In the genomic region with DNA sequence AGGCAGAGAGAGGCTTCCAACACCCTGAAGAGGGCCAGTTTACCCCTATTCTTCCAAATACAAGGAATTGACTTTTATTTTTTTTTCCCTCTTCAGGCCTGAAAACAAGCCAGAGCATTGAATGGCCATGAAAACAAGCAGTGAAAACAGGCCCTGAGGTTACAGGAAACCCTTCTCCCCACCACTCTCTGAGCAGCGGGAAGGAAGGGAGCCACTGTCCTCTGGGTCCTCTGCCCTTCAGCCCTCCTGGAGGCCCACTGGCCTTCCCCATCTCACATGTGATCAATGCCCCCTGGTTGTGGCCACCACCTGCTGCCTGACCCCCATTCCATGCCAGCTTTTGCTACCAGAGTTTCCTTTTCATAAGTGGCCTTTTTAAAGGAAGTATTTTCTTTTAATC, we compare ENCODE assay signal across 30 cellular contexts. TPM values are rescaled to one million over a fixed set of nuclear protein-coding genes. Genes with fewer than 3 reads are reported as not detected.
DNase-seq lines count a peak whose midpoint lies in the region; ATAC-seq and TF ChIP-seq lines count a peak whose summit lies in the region.
"Had no signal": no experiment of that assay in that cellular context is flagged by ENCODE, and none has a peak within 500 bp of the region (broad histone marks: within the 10 kb centered on the region; RNA-seq: fewer than 3 reads in every experiment).

No MANE protein-coding gene starts in this region.

- peak overlapping the region; percentile 68 for H3K27ac ChIP-seq in A673 (ENCODE audit: low read depth, low read length, poor library complexity, severe bottlenecking)
- no peak overlapping the region for H3K27ac ChIP-seq in OCI-LY7 (ENCODE audit: low read depth, low read length, poor library complexity, severe bottlenecking)
- H3K27ac ChIP-seq in esophagus muscularis mucosa (replicated peaks in 1 of 4), result no peak overlapping the region
- H3K27ac ChIP-seq: body of pancreas, foreskin keratinocyte, testis had no signal

- 71% methylated on average over 1 of the region's 1 CpG for WGBS in esophagus muscularis mucosa

- no peaks in the 10 kb centered on the region for H3K9me2 ChIP-seq in OCI-LY7 (ENCODE audit: insufficient read depth, low read length)

- H3K9me3 ChIP-seq in A673 (ENCODE audit: low read depth, low read length, poor library complexity, severe bottlenecking) (no peaks in the 10 kb centered on the region), OCI-LY7 (ENCODE audit: low read length) (no peaks in the 10 kb centered on the region), esophagus muscularis mucosa (no peaks in the 10 kb centered on the region)
- H3K9me3 ChIP-seq: body of pancreas, mucosa of descending colon, testis had no signal

- H2AFZ ChIP-seq in OCI-LY7 (ENCODE audit: low read length), result peak overlapping the region; percentile 42

- POLR2A ChIA-PET in A673 (lab: Charles Lee; ENCODE audit: low non-redundant PET), result interaction anchor here (0.6 kb wide), 1 partner anchor 229 kb away, joined by 3 read pairs; no protein-coding TSS in a partner anchor
- POLR2A ChIA-PET in OCI-LY7 (lab: Charles Lee), result no interaction called here

- intact Hi-C loops in A673 (cut with micrococcal nuclease; ENCODE audit: unreplicated experiment) (loop anchor here (5.0 to 10.0 kb wide), 2 partner anchors 95 to 147 kb away; no protein-coding TSS in a partner anchor), OCI-LY7 (cut with micrococcal nuclease; ENCODE audit: unreplicated experiment) (loop anchor here (5.0 kb wide), 1 partner anchor 153 kb away; the partner anchor contains the start of gene STK35), esophagus muscularis mucosa (cut with DNase I) (no loop called here)

- no peak for DNase-seq in A673 (ENCODE audit: low spot score)
- DNase-seq in OCI-LY7 (ENCODE audit: low spot score), result no peak
- DNase-seq in islet precursor cell, result peak; percentile 46
- peak; percentile 40 for DNase-seq in pons (ENCODE audit: low spot score)
- DNase-seq in NCI-H1417 treated with DMSO at 0.1 percent for 48 hours (lab: John Stamatoyannopoulos, UW), result no peak
- DNase-seq in GM10266 (ENCODE audit: extremely low spot score), result no peak
- DNase-seq in esophagus muscularis mucosa (ENCODE audit: extremely low spot score), result no peak
- DNase-seq: ACHN; activated CD4-positive, alpha-beta T cell treated with anti-CD3 and anti-CD28 coated beads for 4 hours; activated CD8-positive, alpha-beta memory T cell treated with anti-CD3 and anti-CD28 coated beads, Interleukin-2, amount 10 ng/mL, durations not matched to agents 7 days and 5 days; activated naive CD8-positive, alpha-beta T cell treated with anti-CD3 and anti-CD28 coated beads for 36 hours; body of pancreas; CD4-positive, CD25-positive, alpha-beta regulatory T cell; foreskin keratinocyte; kidney; mucosa of descending colon; NCI-H146; NCI-H2171; NCI-H526; OCI-M1; SHP77; stimulated activated CD4-positive, alpha-beta T cell treated with anti-CD3 and anti-CD28 coated beads, Interleukin-12 subunit alpha, Interleukin-12 subunit beta, amount 100 ng/mL, for 4 hours; testis had no signal

- no peaks in the 10 kb centered on the region for H3K36me3 ChIP-seq in A673 (ENCODE audit: insufficient read depth, low read length, poor library complexity, severe bottlenecking)
- no peaks in the 10 kb centered on the region for H3K36me3 ChIP-seq in OCI-LY7 (ENCODE audit: insufficient read depth, low read length)
- no peaks in the 10 kb centered on the region for H3K36me3 ChIP-seq in esophagus muscularis mucosa

- H3K4me3 ChIP-seq in A673 (ENCODE audit: low read depth, low read length, poor library complexity, severe bottlenecking) (no peak overlapping the region), OCI-LY7 (ENCODE audit: low read depth, low read length, poor library complexity, severe bottlenecking) (no peak overlapping the region), esophagus muscularis mucosa (no peak overlapping the region)
- H3K4me3 ChIP-seq: body of pancreas, mucosa of descending colon, testis had no signal

- H3K4me2 ChIP-seq in OCI-LY7 (ENCODE audit: low read length), result no peak overlapping the region

- CTCF ChIA-PET in A673 (lab: Charles Lee) (interaction anchor here (1.6 kb wide), 1 partner anchor 148 kb away, joined by 5 read pairs; no protein-coding TSS in a partner anchor), OCI-LY7 (lab: Charles Lee; ENCODE audit: unreplicated experiment) (no interaction called here)

- BruUV-seq in A673 (replicated peaks; lab: Mats Ljungman, UMichigan) (no TSS peak), OCI-LY7 (replicated peaks; lab: Mats Ljungman, UMichigan) (no TSS peak)

- H3K79me2 ChIP-seq in OCI-LY7 (ENCODE audit: insufficient read depth, low read depth, low read length), result no peaks in the 10 kb centered on the region

- H3K4me1 ChIP-seq in A673 (ENCODE audit: insufficient read depth, low read length, poor library complexity, severe bottlenecking) (peaks cover 75% of the 10 kb centered on the region), OCI-LY7 (ENCODE audit: insufficient read depth, low read length, poor library complexity, severe bottlenecking) (peaks cover 27% of the 10 kb centered on the region), esophagus muscularis mucosa (peaks cover 4 to 23% (median 15%) of the 10 kb centered on the region in 4 donors)
- H3K4me1 ChIP-seq: foreskin keratinocyte had no signal

- TF ChIP-seq CTCF in A673 (conservative IDR thresholded peaks at IDR 0.05; ENCODE audit: low read depth, low read length), result no peak
- no peak for TF ChIP-seq CTCF in OCI-LY7 (conservative IDR thresholded peaks at IDR 0.05; ENCODE audit: low read length)
- TF ChIP-seq CTCF in GM10266 (IDR thresholded peaks at IDR 0.05; ENCODE audit: control insufficient read depth, insufficient read depth, low read depth, missing control alignments), result no peak
- no peak for TF ChIP-seq CTCF in esophagus muscularis mucosa (IDR thresholded peaks at IDR 0.05)

- H4K20me1 ChIP-seq in OCI-LY7 (ENCODE audit: insufficient read depth, low read length), result no peaks in the 10 kb centered on the region

- no peak for TF ChIP-seq EP300 in esophagus muscularis mucosa (IDR thresholded peaks at IDR 0.05)

- ATAC-seq in HG02642 (IDR thresholded peaks at IDR 0.05; ENCODE audit: poor library complexity, unreplicated experiment), result no peak
- ATAC-seq: activated CD8-positive, alpha-beta memory T cell treated with anti-CD3 and anti-CD28 coated beads, Interleukin-2, amount 10 ng/mL, durations not matched to agents 7 days and 5 days; body of pancreas; foreskin keratinocyte; HCT116; mucosa of descending colon had no signal

- H3K27me3 ChIP-seq in A673 (replicated peaks; ENCODE audit: insufficient read depth, low read depth, low read length, poor library complexity), result no peaks in the 10 kb centered on the region
- H3K27me3 ChIP-seq in esophagus muscularis mucosa, result peaks cover 0 to 15% (median 3%) of the 10 kb centered on the region in 4 donors
- H3K27me3 ChIP-seq: body of pancreas, testis had no signal

- TF ChIP-seq POLR2A in esophagus muscularis mucosa (IDR thresholded peaks at IDR 0.05; ENCODE audit: low read depth), result no peak

RNA-seq across cellular contexts. Expression of gene PDYN, which starts 44.1 kb away (rescaled TPM):
- total RNA-seq in A673 (2021) (not detected in 2 replicates), OCI-LY7 (2022) (not detected in 2 replicates), esophagus muscularis mucosa (not detected)
- total RNA-seq in OCI-LY7 (2014; rRNA removed; shearing (Covaris generic)), result not detected in 2 replicates
- total RNA-seq: activated CD8-positive, alpha-beta memory T cell treated with anti-CD3 and anti-CD28 coated beads, Interleukin-2, amount 10 ng/mL, durations not matched to agents 7 days and 5 days; activated naive CD8-positive, alpha-beta T cell treated with anti-CD3 and anti-CD28 coated beads for 36 hours; body of pancreas; CD4-positive, CD25-positive, alpha-beta regulatory T cell; dermis microvascular lymphatic vessel endothelial cell; epithelial cell of proximal tubule; foreskin keratinocyte; kidney; M059J; mucosa of descending colon; renal cortical epithelial cell; T-helper 1 cell treated with Interleukin-12 subunit alpha and Interleukin-12 subunit beta and Interleukin-4 antibody, amounts not matched to agents 30 ng/mL and 1 ng/mL, for 36 hours had no signal

RNA-seq across cellular contexts. Expression of gene SIRPA, which starts 54.5 kb away (rescaled TPM):
- total RNA-seq in A673 (2021) (81.0 and 81.2 TPM in 2 replicates), OCI-LY7 (2022) (not detected in 2 replicates), esophagus muscularis mucosa (10 to 100 TPM; 19.5 to 39.8 (median 32.5) TPM)
- total RNA-seq in OCI-LY7 (2014; rRNA removed; shearing (Covaris generic)), result not detected in 2 replicates
- total RNA-seq: activated CD8-positive, alpha-beta memory T cell treated with anti-CD3 and anti-CD28 coated beads, Interleukin-2, amount 10 ng/mL, durations not matched to agents 7 days and 5 days; CD4-positive, CD25-positive, alpha-beta regulatory T cell; T-helper 1 cell treated with Interleukin-12 subunit alpha and Interleukin-12 subunit beta and Interleukin-4 antibody, amounts not matched to agents 30 ng/mL and 1 ng/mL, for 36 hours had no signal

Comparison
In these comparisons a context has a peak if more than half of its experiments do, and no peak if none do; other contexts are left out.
1. DNase-seq: peak in islet precursor cell (single experiment) and pons (single experiment); none in A673 (single experiment), OCI-LY7 (single experiment), NCI-H1417 treated with DMSO at 0.1 percent for 48 hours (single experiment), GM10266 (single experiment) and esophagus muscularis mucosa (single experiment).
2. RNA of gene SIRPA, which starts 54.5 kb away (total RNA-seq): 81.0 to 81.2 TPM in A673 and 19.5 to 39.8 TPM in esophagus muscularis mucosa; not detected in OCI-LY7; every median in the first group is over 10 times any median in the second.